In genomic region chr9:86940774-86941173, GRCh38 we compare ENCODE assay signal across 1 cellular context.
TF ChIP-seq lines count a peak whose summit lies in the region.

No MANE protein-coding gene starts in this region.

TF ChIP-seq in H1, 55 proteins besides CTCF, POLR2A, EP300 and RAD21 (continued from another document):
- TF ChIP-seq, protein P1, sequence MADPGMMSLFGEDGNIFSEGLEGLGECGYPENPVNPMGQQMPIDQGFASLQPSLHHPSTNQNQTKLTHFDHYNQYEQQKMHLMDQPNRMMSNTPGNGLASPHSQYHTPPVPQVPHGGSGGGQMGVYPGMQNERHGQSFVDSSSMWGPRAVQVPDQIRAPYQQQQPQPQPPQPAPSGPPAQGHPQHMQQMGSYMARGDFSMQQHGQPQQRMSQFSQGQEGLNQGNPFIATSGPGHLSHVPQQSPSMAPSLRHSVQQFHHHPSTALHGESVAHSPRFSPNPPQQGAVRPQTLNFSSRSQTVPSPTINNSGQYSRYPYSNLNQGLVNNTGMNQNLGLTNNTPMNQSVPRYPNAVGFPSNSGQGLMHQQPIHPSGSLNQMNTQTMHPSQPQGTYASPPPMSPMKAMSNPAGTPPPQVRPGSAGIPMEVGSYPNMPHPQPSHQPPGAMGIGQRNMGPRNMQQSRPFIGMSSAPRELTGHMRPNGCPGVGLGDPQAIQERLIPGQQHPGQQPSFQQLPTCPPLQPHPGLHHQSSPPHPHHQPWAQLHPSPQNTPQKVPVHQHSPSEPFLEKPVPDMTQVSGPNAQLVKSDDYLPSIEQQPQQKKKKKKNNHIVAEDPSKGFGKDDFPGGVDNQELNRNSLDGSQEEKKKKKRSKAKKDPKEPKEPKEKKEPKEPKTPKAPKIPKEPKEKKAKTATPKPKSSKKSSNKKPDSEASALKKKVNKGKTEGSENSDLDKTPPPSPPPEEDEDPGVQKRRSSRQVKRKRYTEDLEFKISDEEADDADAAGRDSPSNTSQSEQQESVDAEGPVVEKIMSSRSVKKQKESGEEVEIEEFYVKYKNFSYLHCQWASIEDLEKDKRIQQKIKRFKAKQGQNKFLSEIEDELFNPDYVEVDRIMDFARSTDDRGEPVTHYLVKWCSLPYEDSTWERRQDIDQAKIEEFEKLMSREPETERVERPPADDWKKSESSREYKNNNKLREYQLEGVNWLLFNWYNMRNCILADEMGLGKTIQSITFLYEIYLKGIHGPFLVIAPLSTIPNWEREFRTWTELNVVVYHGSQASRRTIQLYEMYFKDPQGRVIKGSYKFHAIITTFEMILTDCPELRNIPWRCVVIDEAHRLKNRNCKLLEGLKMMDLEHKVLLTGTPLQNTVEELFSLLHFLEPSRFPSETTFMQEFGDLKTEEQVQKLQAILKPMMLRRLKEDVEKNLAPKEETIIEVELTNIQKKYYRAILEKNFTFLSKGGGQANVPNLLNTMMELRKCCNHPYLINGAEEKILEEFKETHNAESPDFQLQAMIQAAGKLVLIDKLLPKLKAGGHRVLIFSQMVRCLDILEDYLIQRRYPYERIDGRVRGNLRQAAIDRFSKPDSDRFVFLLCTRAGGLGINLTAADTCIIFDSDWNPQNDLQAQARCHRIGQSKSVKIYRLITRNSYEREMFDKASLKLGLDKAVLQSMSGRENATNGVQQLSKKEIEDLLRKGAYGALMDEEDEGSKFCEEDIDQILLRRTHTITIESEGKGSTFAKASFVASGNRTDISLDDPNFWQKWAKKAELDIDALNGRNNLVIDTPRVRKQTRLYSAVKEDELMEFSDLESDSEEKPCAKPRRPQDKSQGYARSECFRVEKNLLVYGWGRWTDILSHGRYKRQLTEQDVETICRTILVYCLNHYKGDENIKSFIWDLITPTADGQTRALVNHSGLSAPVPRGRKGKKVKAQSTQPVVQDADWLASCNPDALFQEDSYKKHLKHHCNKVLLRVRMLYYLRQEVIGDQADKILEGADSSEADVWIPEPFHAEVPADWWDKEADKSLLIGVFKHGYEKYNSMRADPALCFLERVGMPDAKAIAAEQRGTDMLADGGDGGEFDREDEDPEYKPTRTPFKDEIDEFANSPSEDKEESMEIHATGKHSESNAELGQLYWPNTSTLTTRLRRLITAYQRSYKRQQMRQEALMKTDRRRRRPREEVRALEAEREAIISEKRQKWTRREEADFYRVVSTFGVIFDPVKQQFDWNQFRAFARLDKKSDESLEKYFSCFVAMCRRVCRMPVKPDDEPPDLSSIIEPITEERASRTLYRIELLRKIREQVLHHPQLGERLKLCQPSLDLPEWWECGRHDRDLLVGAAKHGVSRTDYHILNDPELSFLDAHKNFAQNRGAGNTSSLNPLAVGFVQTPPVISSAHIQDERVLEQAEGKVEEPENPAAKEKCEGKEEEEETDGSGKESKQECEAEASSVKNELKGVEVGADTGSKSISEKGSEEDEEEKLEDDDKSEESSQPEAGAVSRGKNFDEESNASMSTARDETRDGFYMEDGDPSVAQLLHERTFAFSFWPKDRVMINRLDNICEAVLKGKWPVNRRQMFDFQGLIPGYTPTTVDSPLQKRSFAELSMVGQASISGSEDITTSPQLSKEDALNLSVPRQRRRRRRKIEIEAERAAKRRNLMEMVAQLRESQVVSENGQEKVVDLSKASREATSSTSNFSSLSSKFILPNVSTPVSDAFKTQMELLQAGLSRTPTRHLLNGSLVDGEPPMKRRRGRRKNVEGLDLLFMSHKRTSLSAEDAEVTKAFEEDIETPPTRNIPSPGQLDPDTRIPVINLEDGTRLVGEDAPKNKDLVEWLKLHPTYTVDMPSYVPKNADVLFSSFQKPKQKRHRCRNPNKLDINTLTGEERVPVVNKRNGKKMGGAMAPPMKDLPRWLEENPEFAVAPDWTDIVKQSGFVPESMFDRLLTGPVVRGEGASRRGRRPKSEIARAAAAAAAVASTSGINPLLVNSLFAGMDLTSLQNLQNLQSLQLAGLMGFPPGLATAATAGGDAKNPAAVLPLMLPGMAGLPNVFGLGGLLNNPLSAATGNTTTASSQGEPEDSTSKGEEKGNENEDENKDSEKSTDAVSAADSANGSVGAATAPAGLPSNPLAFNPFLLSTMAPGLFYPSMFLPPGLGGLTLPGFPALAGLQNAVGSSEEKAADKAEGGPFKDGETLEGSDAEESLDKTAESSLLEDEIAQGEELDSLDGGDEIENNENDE (IDR thresholded peaks at IDR 0.05; ENCODE audit: insufficient replicate concordance, low read length): no peak
- TF ChIP-seq, protein P2, sequence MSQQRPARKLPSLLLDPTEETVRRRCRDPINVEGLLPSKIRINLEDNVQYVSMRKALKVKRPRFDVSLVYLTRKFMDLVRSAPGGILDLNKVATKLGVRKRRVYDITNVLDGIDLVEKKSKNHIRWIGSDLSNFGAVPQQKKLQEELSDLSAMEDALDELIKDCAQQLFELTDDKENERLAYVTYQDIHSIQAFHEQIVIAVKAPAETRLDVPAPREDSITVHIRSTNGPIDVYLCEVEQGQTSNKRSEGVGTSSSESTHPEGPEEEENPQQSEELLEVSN (IDR thresholded peaks at IDR 0.05): peak; percentile 24; the same call in 1 of the 2 replicates
- TF ChIP-seq NANOG (IDR thresholded peaks at IDR 0.05; ENCODE audit: insufficient read depth, low read depth, low read length, poor library complexity, severe bottlenecking): peak; percentile 70
- no peak for TF ChIP-seq SAP30 (IDR thresholded peaks at IDR 0.05; ENCODE audit: insufficient read depth, insufficient replicate concordance, low read length)
- TF ChIP-seq, protein P3, sequence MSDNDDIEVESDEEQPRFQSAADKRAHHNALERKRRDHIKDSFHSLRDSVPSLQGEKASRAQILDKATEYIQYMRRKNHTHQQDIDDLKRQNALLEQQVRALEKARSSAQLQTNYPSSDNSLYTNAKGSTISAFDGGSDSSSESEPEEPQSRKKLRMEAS (IDR thresholded peaks at IDR 0.05): peak; percentile 39; the same call in 1 of the 2 replicates
- TF ChIP-seq SP1 (IDR thresholded peaks at IDR 0.05; ENCODE audit: low read depth, low read length): 0 out of 2 replicates have a peak, but pooled peaks have one; percentile 7
- TF ChIP-seq YY1 (IDR thresholded peaks at IDR 0.05; ENCODE audit: low read depth, low read length): 0 out of 2 replicates have a peak, but pooled peaks have one; percentile 39
- no peak for TF ChIP-seq GABPA (IDR thresholded peaks at IDR 0.05; ENCODE audit: borderline replicate concordance, insufficient read depth, low read length)
- TF ChIP-seq HDAC6 (IDR thresholded peaks at IDR 0.05; ENCODE audit: low read depth, low read length): no peak
- no peak for TF ChIP-seq HDAC2 (IDR thresholded peaks at IDR 0.05; ENCODE audit: borderline replicate concordance in 1 of 2, low read depth in 2 of 2, low read length in 2 of 2)
